ENCODE assay signal across 1 cellular context in genomic region chr12:49033611-49034286, GRCh38.
TF ChIP-seq lines count a peak whose summit lies in the region.

No MANE protein-coding gene starts in this region.

TF ChIP-seq in SK-N-SH, 30 proteins besides CTCF, POLR2A, EP300 and RAD21:
- TF ChIP-seq, protein P1, sequence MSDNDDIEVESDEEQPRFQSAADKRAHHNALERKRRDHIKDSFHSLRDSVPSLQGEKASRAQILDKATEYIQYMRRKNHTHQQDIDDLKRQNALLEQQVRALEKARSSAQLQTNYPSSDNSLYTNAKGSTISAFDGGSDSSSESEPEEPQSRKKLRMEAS (IDR thresholded peaks at IDR 0.05; ENCODE audit: low read depth), result no peak
- TF ChIP-seq CHD2 (IDR thresholded peaks at IDR 0.05; ENCODE audit: low read length, partially characterized antibody), result no peak
- no peak for TF ChIP-seq MEF2A (IDR thresholded peaks at IDR 0.05; ENCODE audit: borderline replicate concordance, low read depth)
- no peak for TF ChIP-seq SIN3A (IDR thresholded peaks at IDR 0.05; ENCODE audit: borderline replicate concordance, low read depth, low read length)
- TF ChIP-seq GABPA (IDR thresholded peaks at IDR 0.05; ENCODE audit: low read depth), result no peak
- TF ChIP-seq, protein P2, sequence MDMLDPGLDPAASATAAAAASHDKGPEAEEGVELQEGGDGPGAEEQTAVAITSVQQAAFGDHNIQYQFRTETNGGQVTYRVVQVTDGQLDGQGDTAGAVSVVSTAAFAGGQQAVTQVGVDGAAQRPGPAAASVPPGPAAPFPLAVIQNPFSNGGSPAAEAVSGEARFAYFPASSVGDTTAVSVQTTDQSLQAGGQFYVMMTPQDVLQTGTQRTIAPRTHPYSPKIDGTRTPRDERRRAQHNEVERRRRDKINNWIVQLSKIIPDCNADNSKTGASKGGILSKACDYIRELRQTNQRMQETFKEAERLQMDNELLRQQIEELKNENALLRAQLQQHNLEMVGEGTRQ (IDR thresholded peaks at IDR 0.05; ENCODE audit: borderline replicate concordance, low read depth, low read length), result no peak
- TF ChIP-seq, protein P3, sequence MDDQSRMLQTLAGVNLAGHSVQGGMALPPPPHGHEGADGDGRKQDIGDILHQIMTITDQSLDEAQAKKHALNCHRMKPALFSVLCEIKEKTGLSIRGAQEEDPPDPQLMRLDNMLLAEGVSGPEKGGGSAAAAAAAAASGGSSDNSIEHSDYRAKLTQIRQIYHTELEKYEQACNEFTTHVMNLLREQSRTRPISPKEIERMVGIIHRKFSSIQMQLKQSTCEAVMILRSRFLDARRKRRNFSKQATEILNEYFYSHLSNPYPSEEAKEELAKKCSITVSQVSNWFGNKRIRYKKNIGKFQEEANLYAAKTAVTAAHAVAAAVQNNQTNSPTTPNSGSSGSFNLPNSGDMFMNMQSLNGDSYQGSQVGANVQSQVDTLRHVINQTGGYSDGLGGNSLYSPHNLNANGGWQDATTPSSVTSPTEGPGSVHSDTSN (IDR thresholded peaks at IDR 0.05), result no peak
- TF ChIP-seq MXI1 (IDR thresholded peaks at IDR 0.05; ENCODE audit: low read depth, low read length), result no peak
- no peak for TF ChIP-seq EZH2phosphoT487 (IDR thresholded peaks at IDR 0.05; ENCODE audit: borderline replicate concordance, low read depth)
- no peak for TF ChIP-seq TCF12 (IDR thresholded peaks at IDR 0.05)
- no peak for TF ChIP-seq REST (IDR thresholded peaks at IDR 0.05; ENCODE audit: low read depth, low read length)
